8 cellular contexts compared by ENCODE assay signal in genomic region chr21:44911384-44912157, GRCh38. TPM values are rescaled to one million over a fixed set of nuclear protein-coding genes. Genes with fewer than 3 reads are reported as not detected.
DNase-seq lines count a peak whose midpoint lies in the region; ATAC-seq and TF ChIP-seq lines count a peak whose summit lies in the region.

No MANE protein-coding gene starts in this region.

- POLR2A ChIA-PET in HEK293T (lab: Yijun Ruan, JAX) = no interaction called here

- H3K4me3 Mint-ChIP-seq in activated naive CD8-positive, alpha-beta T cell treated with anti-CD3 and anti-CD28 coated beads, Interleukin-2, amount 50 U/mL, for 24 hours = peak overlapping the region; percentile 69
- peak overlapping the region; percentile 98 for H3K4me3 Mint-ChIP-seq in stimulated activated effector memory CD8-positive, alpha-beta T cell treated with anti-CD3 and anti-CD28 coated beads, Interleukin-12 subunit alpha, Interleukin-12 subunit beta, amount 100 ng/mL, for 72 hours

- H3K4me3 ChIP-seq in SJCRH30 = no peak overlapping the region

- H3K27me3 Mint-ChIP-seq in activated naive CD8-positive, alpha-beta T cell treated with anti-CD3 and anti-CD28 coated beads, Interleukin-2, amount 50 U/mL, for 24 hours = no peaks in the 10 kb centered on the region

- no peaks in the 10 kb centered on the region for H3K9me3 Mint-ChIP-seq in activated naive CD8-positive, alpha-beta T cell treated with anti-CD3 and anti-CD28 coated beads, Interleukin-2, amount 50 U/mL, for 24 hours
- H3K9me3 Mint-ChIP-seq in stimulated activated effector memory CD8-positive, alpha-beta T cell treated with anti-CD3 and anti-CD28 coated beads, Interleukin-12 subunit alpha, Interleukin-12 subunit beta, amount 100 ng/mL, for 72 hours = no peaks in the 10 kb centered on the region

- H3K4me1 Mint-ChIP-seq in activated naive CD8-positive, alpha-beta T cell treated with anti-CD3 and anti-CD28 coated beads, Interleukin-2, amount 50 U/mL, for 24 hours = peaks cover 73% of the 10 kb centered on the region
- H3K4me1 Mint-ChIP-seq in stimulated activated effector memory CD8-positive, alpha-beta T cell treated with anti-CD3 and anti-CD28 coated beads, Interleukin-12 subunit alpha, Interleukin-12 subunit beta, amount 100 ng/mL, for 72 hours = peaks cover 80% of the 10 kb centered on the region

- in situ Hi-C loops in ACHN (cut with HindIII; ENCODE audit: low pct_ligation_motif_present, low pct_unique_long_range_greater_than_20kb, low sequenced_read_pairs) = no loop called here

- peaks cover 23% of the 10 kb centered on the region for H3K36me3 Mint-ChIP-seq in activated naive CD8-positive, alpha-beta T cell treated with anti-CD3 and anti-CD28 coated beads, Interleukin-2, amount 50 U/mL, for 24 hours (ENCODE audit: low read depth)
- peaks cover 93% of the 10 kb centered on the region for H3K36me3 Mint-ChIP-seq in stimulated activated effector memory CD8-positive, alpha-beta T cell treated with anti-CD3 and anti-CD28 coated beads, Interleukin-12 subunit alpha, Interleukin-12 subunit beta, amount 100 ng/mL, for 72 hours

- no peaks in the 10 kb centered on the region for H3K36me3 ChIP-seq in SJCRH30

- peak overlapping the region; percentile 86 for H3K27ac Mint-ChIP-seq in activated naive CD8-positive, alpha-beta T cell treated with anti-CD3 and anti-CD28 coated beads, Interleukin-2, amount 50 U/mL, for 24 hours
- H3K27ac Mint-ChIP-seq in stimulated activated effector memory CD8-positive, alpha-beta T cell treated with anti-CD3 and anti-CD28 coated beads, Interleukin-12 subunit alpha, Interleukin-12 subunit beta, amount 100 ng/mL, for 72 hours = peak overlapping the region; percentile 94

- CTCF ChIA-PET in HEK293T (lab: Yijun Ruan, JAX) = no interaction called here

- H3K4me1 ChIP-seq in SJCRH30 = peaks cover 58% of the 10 kb centered on the region

- DNase-seq in ACHN (peak; percentile 83), HEK293T (ENCODE audit: extremely low spot score) (peak; percentile 47), SJCRH30 (peak; percentile 81 to 82), inferior parietal cortex (ENCODE audit: extremely low spot score) (peak; percentile 34)
- peak; percentile 65 for DNase-seq in activated naive CD8-positive, alpha-beta T cell treated with anti-CD3 and anti-CD28 coated beads, Interleukin-2, amount 50 U/mL, for 24 hours
- peak in 1 of 2 donors; percentile 76 for DNase-seq in stimulated activated effector memory CD8-positive, alpha-beta T cell treated with anti-CD3 and anti-CD28 coated beads, Interleukin-12 subunit alpha, Interleukin-12 subunit beta, amount 100 ng/mL, for 72 hours (ENCODE audit: low spot score in 2 of 2)

- no peaks in the 10 kb centered on the region for H3K27me3 ChIP-seq in SJCRH30

- peak; percentile 68 for ATAC-seq in activated naive CD8-positive, alpha-beta T cell treated with anti-CD3 and anti-CD28 coated beads, Interleukin-2, amount 50 U/mL, for 24 hours
- ATAC-seq in stimulated activated effector memory CD8-positive, alpha-beta T cell treated with anti-CD3 and anti-CD28 coated beads, Interleukin-12 subunit alpha, Interleukin-12 subunit beta, amount 100 ng/mL, for 72 hours = peak; percentile 71
- ATAC-seq in HG03139 (IDR thresholded peaks at IDR 0.05; ENCODE audit: unreplicated experiment) (no peak), GM21423 (IDR thresholded peaks at IDR 0.05; ENCODE audit: unreplicated experiment) (no peak)

- H3K27ac ChIP-seq in SJCRH30 = peak overlapping the region; percentile 90

- H3K9me3 ChIP-seq in SJCRH30 (replicated peaks) = no peaks in the 10 kb centered on the region

TF ChIP-seq in HEK293T, 16 proteins besides CTCF, POLR2A, EP300 and RAD21:
- no peak for TF ChIP-seq FOXA1 (IDR thresholded peaks at IDR 0.05)
- TF ChIP-seq FOXM1 (IDR thresholded peaks at IDR 0.05; ENCODE audit: borderline replicate concordance) = no peak
- no peak for TF ChIP-seq ZNF384 (IDR thresholded peaks at IDR 0.05)
- no peak for TF ChIP-seq BHLHE40 (IDR thresholded peaks at IDR 0.05; ENCODE audit: borderline replicate concordance)
- TF ChIP-seq SP1 (IDR thresholded peaks at IDR 0.05) = no peak
- TF ChIP-seq CTBP1 (IDR thresholded peaks at IDR 0.05; ENCODE audit: borderline replicate concordance) = no peak
- no peak for TF ChIP-seq SUZ12 (IDR thresholded peaks at IDR 0.05)
- TF ChIP-seq NFRKB (IDR thresholded peaks at IDR 0.05) = no peak
- no peak for TF ChIP-seq L3MBTL2 (conservative IDR thresholded peaks at IDR 0.05)
- no peak for TF ChIP-seq PKNOX1 (IDR thresholded peaks at IDR 0.05)
- TF ChIP-seq FOXK2 (IDR thresholded peaks at IDR 0.05) = no peak
- no peak for TF ChIP-seq HDGF (IDR thresholded peaks at IDR 0.05; ENCODE audit: borderline replicate concordance)
- TF ChIP-seq ELF4 (IDR thresholded peaks at IDR 0.05) = no peak
- no peak for TF ChIP-seq LEF1 (IDR thresholded peaks at IDR 0.05; ENCODE audit: borderline replicate concordance)

RNA-seq across cellular contexts. Expression of gene ITGB2, which starts 9.1 kb away (rescaled TPM):
- 38.8 and 42.4 TPM in 2 replicates for total RNA-seq in SJCRH30 (2014; rRNA removed; shearing (Covaris generic))

RNA-seq across cellular contexts. Expression of gene SLX9, which starts 28.3 kb away (rescaled TPM):
- 26.8 and 32.3 TPM in 2 replicates for total RNA-seq in SJCRH30 (2014; rRNA removed; shearing (Covaris generic))

RNA-seq across cellular contexts. Expression of gene PTTG1IP, which starts 38.1 kb away (rescaled TPM):
- total RNA-seq in SJCRH30 (2014; rRNA removed; shearing (Covaris generic)) = 195 TPM in 2 replicates

Comparison
In these comparisons a context has a peak if more than half of its experiments do, and no peak if none do; other contexts are left out.
1. ATAC-seq: peak in activated naive CD8-positive, alpha-beta T cell treated with anti-CD3 and anti-CD28 coated beads, Interleukin-2, amount 50 U/mL, for 24 hours (single experiment) and stimulated activated effector memory CD8-positive, alpha-beta T cell treated with anti-CD3 and anti-CD28 coated beads, Interleukin-12 subunit alpha, Interleukin-12 subunit beta, amount 100 ng/mL, for 72 hours (single experiment); none in HG03139 (single experiment) and GM21423 (single experiment).